Comparison of ENCODE assay signal across 9 cellular contexts in the genomic region with DNA sequence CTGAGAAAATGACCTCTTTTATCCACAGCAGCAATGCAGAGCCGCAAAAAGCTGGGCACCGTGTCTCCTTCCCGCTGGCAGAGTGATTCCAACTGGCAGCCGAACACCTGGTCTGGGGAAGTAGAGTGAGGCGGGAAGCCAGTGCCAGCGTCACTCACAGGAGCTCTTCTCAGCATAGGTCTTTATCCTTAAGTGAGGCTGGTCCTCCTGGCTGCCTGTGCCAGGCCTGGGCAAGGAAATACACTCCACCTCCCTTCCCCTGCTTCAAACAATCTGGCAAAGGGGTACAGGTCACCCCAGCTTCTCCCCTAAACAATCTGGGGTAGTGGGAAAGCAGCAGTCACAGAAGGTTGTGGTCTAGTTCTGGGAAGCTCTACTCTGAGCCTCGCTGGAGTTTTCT. TPM values are rescaled to one million over a fixed set of nuclear protein-coding genes. Genes with fewer than 3 reads are reported as not detected.
DNase-seq lines count a peak whose midpoint lies in the region; ATAC-seq and TF ChIP-seq lines count a peak whose summit lies in the region.
"Had no signal": no experiment of that assay in that cellular context is flagged by ENCODE, and none has a peak within 500 bp of the region (broad histone marks: within the 10 kb centered on the region; RNA-seq: fewer than 3 reads in every experiment).

No MANE protein-coding gene starts in this region.

- no peak overlapping the region for H3K9ac ChIP-seq in BLaER1

- no peak for TF ChIP-seq CTCF in hepatocyte (IDR thresholded peaks at IDR 0.05; ENCODE audit: poor library complexity)

- H3K4me3 ChIP-seq in BLaER1, result no peak overlapping the region
- H3K4me3 ChIP-seq in hepatocyte, result peak overlapping the region; percentile 61

- no peak for ATAC-seq in HG02678 (IDR thresholded peaks at IDR 0.05; ENCODE audit: unreplicated experiment)

- POLR2A ChIA-PET in HEK293T (lab: Yijun Ruan, JAX), result interaction anchor here (1.2 to 1.3 kb wide), 2 partner anchors 11 to 16 kb away, joined by 4 to 7 read pairs; no protein-coding TSS in a partner anchor

- no peaks in the 10 kb centered on the region for H4K20me1 ChIP-seq in BLaER1
- no peaks in the 10 kb centered on the region for H4K20me1 ChIP-seq in hepatocyte (ENCODE audit: insufficient read depth, poor library complexity, severe bottlenecking)

- H3K9me2 ChIP-seq in hepatocyte (replicated peaks; ENCODE audit: insufficient read depth), result no peaks in the 10 kb centered on the region

- H3K9me3 ChIP-seq in BLaER1 (no peaks in the 10 kb centered on the region), hepatocyte (ENCODE audit: low read depth) (no peaks in the 10 kb centered on the region)
- H3K9me3 ChIP-seq: tibial nerve had no signal

- DNase-seq in NCI-H1105 treated with DMSO at 0.1 percent for 48 hours (lab: John Stamatoyannopoulos, UW) (peak; percentile 36), hepatocyte (ENCODE audit: low spot score) (no peak), HEK293T (ENCODE audit: extremely low spot score) (no peak), COLO829 (ENCODE audit: low spot score) (no peak)
- DNase-seq: DMS 273 treated with DMSO at 0.1 percent for 48 hours had no signal

- H3K79me2 ChIP-seq in hepatocyte, result no peaks in the 10 kb centered on the region

- peaks cover 52% of the 10 kb centered on the region for H3K4me1 ChIP-seq in BLaER1
- peaks cover 17% of the 10 kb centered on the region for H3K4me1 ChIP-seq in hepatocyte (ENCODE audit: insufficient read depth)

- peaks cover 6% of the 10 kb centered on the region; the same call in 1 of the 2 replicates for H3K27me3 ChIP-seq in BLaER1
- peaks cover 54% of the 10 kb centered on the region for H3K27me3 ChIP-seq in hepatocyte

- CTCF ChIA-PET in HEK293T (lab: Yijun Ruan, JAX), result interaction anchor here (2.7 kb wide), 1 partner anchor 16 kb away, joined by 9 read pairs; a partner anchor contains a TSS

- H3K27ac ChIP-seq in BLaER1 (no peak overlapping the region), hepatocyte (no peak overlapping the region)
- H3K27ac ChIP-seq: tibial nerve had no signal

- peak overlapping the region; percentile 63 for H2AFZ ChIP-seq in hepatocyte

- 75% methylated on average over 7 of the region's 7 CpGs for WGBS in hepatocyte (ENCODE audit: low lambda C conversion rate, missing lambda C conversion rate)

- H3K36me3 ChIP-seq in BLaER1, result peaks cover 56% of the 10 kb centered on the region
- H3K36me3 ChIP-seq in hepatocyte (replicated peaks; ENCODE audit: insufficient read depth, low read depth), result no peaks in the 10 kb centered on the region

- H3K4me2 ChIP-seq in BLaER1 (0 out of 2 replicates have a peak overlapping the region, but pooled peaks have one; percentile 99), hepatocyte (peak overlapping the region; percentile 95)

TF ChIP-seq in HEK293T, 16 proteins besides CTCF, POLR2A, EP300 and RAD21:
- TF ChIP-seq TARDBP (IDR thresholded peaks at IDR 0.05) (no peak), BHLHE40 (IDR thresholded peaks at IDR 0.05; ENCODE audit: borderline replicate concordance) (no peak), HDGF (IDR thresholded peaks at IDR 0.05; ENCODE audit: borderline replicate concordance) (no peak), ZNF384 (IDR thresholded peaks at IDR 0.05) (no peak), L3MBTL2 (conservative IDR thresholded peaks at IDR 0.05) (no peak), SUZ12 (IDR thresholded peaks at IDR 0.05) (no peak), ARNT (IDR thresholded peaks at IDR 0.05) (no peak), CTBP1 (IDR thresholded peaks at IDR 0.05; ENCODE audit: borderline replicate concordance) (no peak), NFRKB (IDR thresholded peaks at IDR 0.05) (no peak), FOXK2 (IDR thresholded peaks at IDR 0.05) (no peak), LEF1 (IDR thresholded peaks at IDR 0.05; ENCODE audit: borderline replicate concordance) (no peak), FOXM1 (IDR thresholded peaks at IDR 0.05; ENCODE audit: borderline replicate concordance) (no peak), SP1 (IDR thresholded peaks at IDR 0.05) (no peak), FOXA1 (IDR thresholded peaks at IDR 0.05) (no peak), ELF4 (IDR thresholded peaks at IDR 0.05) (no peak)
- TF ChIP-seq, protein P1, sequence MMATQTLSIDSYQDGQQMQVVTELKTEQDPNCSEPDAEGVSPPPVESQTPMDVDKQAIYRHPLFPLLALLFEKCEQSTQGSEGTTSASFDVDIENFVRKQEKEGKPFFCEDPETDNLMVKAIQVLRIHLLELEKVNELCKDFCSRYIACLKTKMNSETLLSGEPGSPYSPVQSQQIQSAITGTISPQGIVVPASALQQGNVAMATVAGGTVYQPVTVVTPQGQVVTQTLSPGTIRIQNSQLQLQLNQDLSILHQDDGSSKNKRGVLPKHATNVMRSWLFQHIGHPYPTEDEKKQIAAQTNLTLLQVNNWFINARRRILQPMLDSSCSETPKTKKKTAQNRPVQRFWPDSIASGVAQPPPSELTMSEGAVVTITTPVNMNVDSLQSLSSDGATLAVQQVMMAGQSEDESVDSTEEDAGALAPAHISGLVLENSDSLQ (IDR thresholded peaks at IDR 0.05), result no peak

RNA-seq across cellular contexts. Expression of a gene that starts 4.8 kb away (rescaled TPM):
- total RNA-seq in hepatocyte, result 0.44 and 2.0 TPM in 2 replicates
- polyA plus RNA-seq in hepatocyte, result 2.2 and 3.6 TPM in 2 replicates

RNA-seq across cellular contexts. Expression of a gene that starts 13.0 kb away (rescaled TPM):
- total RNA-seq in hepatocyte, result 117 and 124 TPM in 2 replicates
- 147 and 158 TPM in 2 replicates for polyA plus RNA-seq in hepatocyte

RNA-seq across cellular contexts. Expression of a gene that starts 15.3 kb away (rescaled TPM):
- 5.9 and 7.6 TPM in 2 replicates for total RNA-seq in hepatocyte
- polyA plus RNA-seq in hepatocyte, result 5.1 and 6.0 TPM in 2 replicates

RNA-seq across cellular contexts. Expression of a gene that starts 19.8 kb away (rescaled TPM):
- total RNA-seq in hepatocyte, result 44.2 and 45.9 TPM in 2 replicates
- polyA plus RNA-seq in hepatocyte, result 6.1 and 15.1 TPM in 2 replicates
- total RNA-seq: tibial nerve had no signal

RNA-seq across cellular contexts. Expression of a gene that starts 40.3 kb away (rescaled TPM):
- 1.3 and 1.8 TPM in 2 replicates for total RNA-seq in hepatocyte
- 1.5 and 3.4 TPM in 2 replicates for polyA plus RNA-seq in hepatocyte
- total RNA-seq: activated CD8-positive, alpha-beta memory T cell treated with anti-CD3 and anti-CD28 coated beads for 36 hours; tibial nerve had no signal
